9 cellular contexts compared by ENCODE assay signal in the genomic region with DNA sequence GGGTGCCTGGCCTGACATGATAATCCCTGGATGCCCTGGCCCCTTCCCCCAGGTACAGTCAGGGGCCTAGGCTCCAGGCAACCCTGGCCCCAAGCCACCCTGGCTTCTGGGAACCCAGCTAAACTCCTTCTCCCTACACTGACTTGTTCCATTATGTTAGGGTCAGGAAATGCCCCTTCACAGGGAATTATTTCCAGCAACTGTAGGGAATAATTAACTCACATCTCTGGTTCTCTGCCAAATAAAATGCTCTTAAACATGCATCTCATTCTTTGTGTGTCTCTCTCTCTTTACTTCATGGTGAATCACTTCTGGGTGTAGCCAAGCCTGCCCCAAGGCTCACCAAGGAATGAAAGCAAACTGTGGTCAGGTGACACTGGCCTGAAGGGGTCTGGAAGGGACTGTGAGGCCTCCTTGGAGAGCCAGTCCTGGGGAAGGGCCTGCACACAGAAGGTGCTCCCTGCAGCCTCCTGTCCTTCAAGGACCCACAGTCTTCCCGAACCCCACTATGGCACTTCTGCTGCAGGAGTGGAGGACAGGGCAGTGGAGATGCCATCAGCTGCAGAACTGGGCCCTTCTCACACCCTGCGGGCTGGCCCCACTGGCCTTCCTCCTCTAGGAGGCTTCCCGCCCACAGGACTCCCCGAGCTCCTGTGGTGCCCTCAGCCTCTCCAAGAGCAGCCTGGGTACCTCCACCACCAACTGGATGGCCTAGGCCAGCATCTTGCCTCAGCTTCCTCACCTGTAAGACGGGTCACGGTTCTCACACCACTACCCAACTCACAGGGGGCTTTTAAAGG. TPM values are rescaled to one million over a fixed set of nuclear protein-coding genes. Genes with fewer than 3 reads are reported as not detected.
DNase-seq lines count a peak whose midpoint lies in the region; ATAC-seq and TF ChIP-seq lines count a peak whose summit lies in the region.
"Had no signal": no experiment of that assay in that cellular context is flagged by ENCODE, and none has a peak within 500 bp of the region (broad histone marks: within the 10 kb centered on the region; RNA-seq: fewer than 3 reads in every experiment).

No MANE protein-coding gene starts in this region.

- H3K27me3 ChIP-seq in right atrium auricular region (no peaks in the 10 kb centered on the region), kidney epithelial cell (ENCODE audit: control insufficient read depth, insufficient read depth, low read length) (no peaks in the 10 kb centered on the region)
- H3K27me3 ChIP-seq: ovary had no signal

- no peaks in the 10 kb centered on the region for H3K9me3 ChIP-seq in right atrium auricular region
- H3K9me3 ChIP-seq: ovary had no signal

- no peak for ATAC-seq in Right ventricle myocardium inferior
- ATAC-seq in GM18511 (IDR thresholded peaks at IDR 0.05; ENCODE audit: unreplicated experiment), result no peak
- no peak for ATAC-seq in HG02763 (IDR thresholded peaks at IDR 0.05; ENCODE audit: unreplicated experiment)

- DNase-seq in right atrium auricular region (ENCODE audit: low spot score) (no peak), Right ventricle myocardium inferior (ENCODE audit: missing footprints) (no peak), amniotic stem cell (lab: John Stamatoyannopoulos, UW) (peak; percentile 88), kidney epithelial cell (ENCODE audit: low read depth) (peak; percentile 96), RPMI8226 (no peak)
- DNase-seq: ovary had no signal

- peaks cover 0 to 58% of the 10 kb centered on the region in 2 donors for H3K4me1 ChIP-seq in right atrium auricular region
- H3K4me1 ChIP-seq in urinary bladder (ENCODE audit: insufficient read depth), result peaks cover 4% of the 10 kb centered on the region

- TF ChIP-seq CTCF in right atrium auricular region (IDR thresholded peaks at IDR 0.05), result no peak
- TF ChIP-seq CTCF in kidney epithelial cell (IDR thresholded peaks at IDR 0.05; ENCODE audit: insufficient read depth, low read length, poor library complexity, severe bottlenecking), result no peak

- intact Hi-C loops in Right ventricle myocardium inferior (cut with DNase I), result loop anchor here (5.0 kb wide), 1 partner anchor 34 kb away; no protein-coding TSS in a partner anchor

- no peak overlapping the region for H3K4me3 ChIP-seq in right atrium auricular region
- H3K4me3 ChIP-seq in kidney epithelial cell (ENCODE audit: low read depth, low read length), result no peak overlapping the region
- no peak overlapping the region for H3K4me3 ChIP-seq in urinary bladder (ENCODE audit: low read depth, low read length)
- H3K4me3 ChIP-seq: ovary had no signal

- 88% methylated on average over 6 of the region's 6 CpGs for WGBS in urinary bladder

- H3K27ac ChIP-seq in right atrium auricular region (peak overlapping the region; percentile 22 to 53), urinary bladder (ENCODE audit: low read depth) (peak overlapping the region; percentile 31)
- H3K27ac ChIP-seq: ovary had no signal

- H3K36me3 ChIP-seq in right atrium auricular region (peaks cover 72% of the 10 kb centered on the region), kidney epithelial cell (ENCODE audit: control insufficient read depth, insufficient read depth, low read length) (peaks cover 2% of the 10 kb centered on the region), urinary bladder (ENCODE audit: insufficient read depth) (peaks cover 9% of the 10 kb centered on the region)
- H3K36me3 ChIP-seq: ovary had no signal

RNA-seq across cellular contexts. Expression of gene TKT, which starts 17.6 kb away (rescaled TPM):
- total RNA-seq in right atrium auricular region (10 to 100 TPM; 48.8 to 62.8 TPM), Right ventricle myocardium inferior (48.1 TPM), kidney epithelial cell (368 and 373 TPM in 2 replicates), urinary bladder (66.5 TPM)
- polyA plus RNA-seq in urinary bladder, result 449 TPM

Comparison
In these comparisons a context has a peak if more than half of its experiments do, and no peak if none do; other contexts are left out.
1. DNase-seq: peak in amniotic stem cell (single experiment) and kidney epithelial cell (single experiment); none in right atrium auricular region (single experiment), Right ventricle myocardium inferior (single experiment) and RPMI8226 (single experiment).